In genomic region chr3:8492744-8493511, GRCh38 we compare ENCODE assay signal across 19 cellular contexts. TPM values are rescaled to one million over a fixed set of nuclear protein-coding genes. Genes with fewer than 3 reads are reported as not detected.
DNase-seq lines count a peak whose midpoint lies in the region; ATAC-seq, FAIRE-seq and TF ChIP-seq lines count a peak whose summit lies in the region.
"Had no signal": no experiment of that assay in that cellular context is flagged by ENCODE, and none has a peak within 500 bp of the region (broad histone marks: within the 10 kb centered on the region; RNA-seq: fewer than 3 reads in every experiment).

No MANE protein-coding gene starts in this region.

- H4K91ac ChIP-seq in mesenchymal stem cell (ENCODE audit: low read length) = no peak overlapping the region

- H3K9ac ChIP-seq in astrocyte (ENCODE audit: low read length) (peak overlapping the region; percentile 11), mesenchymal stem cell (ENCODE audit: low read length) (no peak overlapping the region)

- peak overlapping the region; percentile 55 for H3K4me2 ChIP-seq in astrocyte (ENCODE audit: low read length)
- H3K4me2 ChIP-seq in mesenchymal stem cell (ENCODE audit: low read length, poor library complexity, severe bottlenecking) = no peak overlapping the region

- H3K36me3 ChIP-seq in astrocyte (ENCODE audit: insufficient read depth, low read length) (no peaks in the 10 kb centered on the region), mesenchymal stem cell (ENCODE audit: control insufficient read depth in 1 of 2, insufficient read depth in 2 of 2, low read depth in 1 of 2, low read length in 2 of 2) (no peaks in the 10 kb centered on the region)

- H2AK5ac ChIP-seq in mesenchymal stem cell (ENCODE audit: low read length, severe bottlenecking) = peak overlapping the region; percentile 97

- no peak overlapping the region for H3K14ac ChIP-seq in mesenchymal stem cell (ENCODE audit: low read length in 2 of 2)

- peak; percentile 72 for FAIRE-seq in astrocyte (lab: Jason Lieb, UNC)
- FAIRE-seq: G401.6, TTC549 had no signal

- peak; percentile 19 for DNase-seq in COLO829 (ENCODE audit: low spot score)
- peak; percentile 66 for DNase-seq in M059J (ENCODE audit: low read depth)
- peak; percentile 69 for DNase-seq in astrocyte (ENCODE audit: low read depth)
- peak; percentile 47 for DNase-seq in mesenchymal stem cell
- DNase-seq in T1000 (lab: John Stamatoyannopoulos, UW) = no peak
- DNase-seq in stimulated activated effector memory CD8-positive, alpha-beta T cell treated with anti-CD3 and anti-CD28 coated beads, Interleukin-12 subunit alpha, Interleukin-12 subunit beta, amount 100 ng/mL, for 72 hours (ENCODE audit: low spot score in 2 of 2) = no peak
- DNase-seq: activated naive CD4-positive, alpha-beta T cell treated with anti-CD3 and anti-CD28 coated beads, Interleukin-2, amount 50 U/mL, for 16 hours; CD8-positive, alpha-beta memory T cell; cortex of kidney; naive thymus-derived CD4-positive, alpha-beta T cell; NCI-H2081 treated with DMSO at 0.1 percent for 48 hours; NCI-H510A treated with DMSO at 0.1 percent for 48 hours; posterior cingulate gyrus; stimulated activated naive CD4-positive, alpha-beta T cell had no signal

- H4K20me1 ChIP-seq in astrocyte (ENCODE audit: insufficient read depth, low read length) = no peaks in the 10 kb centered on the region

- H3K18ac ChIP-seq in mesenchymal stem cell (ENCODE audit: low read depth in 1 of 2, low read length in 2 of 2) = peak overlapping the region in 1 of 2 experiments; percentile 5

- peaks cover 43% of the 10 kb centered on the region for H3K4me1 ChIP-seq in astrocyte (ENCODE audit: insufficient read depth, low read length)
- peaks cover 29% of the 10 kb centered on the region for H3K4me1 ChIP-seq in mesenchymal stem cell (ENCODE audit: control insufficient read depth, insufficient read depth, low read depth, low read length)

- H3K4me3 Mint-ChIP-seq in astrocyte (ENCODE audit: unreplicated experiment) = no peak overlapping the region
- H3K4me3 Mint-ChIP-seq in stimulated activated effector memory CD8-positive, alpha-beta T cell treated with anti-CD3 and anti-CD28 coated beads, Interleukin-12 subunit alpha, Interleukin-12 subunit beta, amount 100 ng/mL, for 72 hours = no peak overlapping the region
- H3K4me3 Mint-ChIP-seq: CD8-positive, alpha-beta memory T cell; naive thymus-derived CD4-positive, alpha-beta T cell had no signal

- H3K4me3 ChIP-seq in astrocyte (ENCODE audit: insufficient read depth, low read depth, low read length) (no peak overlapping the region), mesenchymal stem cell (ENCODE audit: insufficient read depth in 1 of 2, low read depth in 1 of 2, low read length in 2 of 2) (no peak overlapping the region)

- H3K27ac ChIP-seq in astrocyte (ENCODE audit: low read depth, low read length) = peak overlapping the region; percentile 10
- peak overlapping the region; percentile 58 for H3K27ac ChIP-seq in mesenchymal stem cell (ENCODE audit: low read length, poor library complexity, severe bottlenecking)
- H3K27ac ChIP-seq: epithelial cell of prostate had no signal

- no peaks in the 10 kb centered on the region for H3K27me3 Mint-ChIP-seq in astrocyte (ENCODE audit: low read depth, unreplicated experiment)

- H2AFZ ChIP-seq in astrocyte (ENCODE audit: low read depth, low read length) = no peak overlapping the region
- no peak overlapping the region for H2AFZ ChIP-seq in mesenchymal stem cell (ENCODE audit: low read depth, low read length)

- peaks cover 65% of the 10 kb centered on the region for H3K4me1 Mint-ChIP-seq in astrocyte (ENCODE audit: low read depth, unreplicated experiment)
- H3K4me1 Mint-ChIP-seq in stimulated activated effector memory CD8-positive, alpha-beta T cell treated with anti-CD3 and anti-CD28 coated beads, Interleukin-12 subunit alpha, Interleukin-12 subunit beta, amount 100 ng/mL, for 72 hours = peaks cover 8% of the 10 kb centered on the region

- H3K23ac ChIP-seq in mesenchymal stem cell (ENCODE audit: low read length in 2 of 2) = no peak overlapping the region

- no peak for TF ChIP-seq CTCF in astrocyte (IDR thresholded peaks at IDR 0.05; ENCODE audit: insufficient read depth, low read depth, low read length)

- peaks cover 13% of the 10 kb centered on the region for H3K79me1 ChIP-seq in mesenchymal stem cell (replicated peaks; ENCODE audit: low read length, poor library complexity, severe bottlenecking)

- H2BK15ac ChIP-seq in mesenchymal stem cell (ENCODE audit: low read depth, poor library complexity, severe bottlenecking) = no peak overlapping the region

- no peak overlapping the region for H3K4ac ChIP-seq in mesenchymal stem cell (ENCODE audit: low read depth in 1 of 2, low read length in 2 of 2)

- H3K36me3 Mint-ChIP-seq in astrocyte (ENCODE audit: low read depth, unreplicated experiment) = no peaks in the 10 kb centered on the region
- no peaks in the 10 kb centered on the region for H3K36me3 Mint-ChIP-seq in stimulated activated effector memory CD8-positive, alpha-beta T cell treated with anti-CD3 and anti-CD28 coated beads, Interleukin-12 subunit alpha, Interleukin-12 subunit beta, amount 100 ng/mL, for 72 hours
- H3K36me3 Mint-ChIP-seq: CD8-positive, alpha-beta memory T cell; naive thymus-derived CD4-positive, alpha-beta T cell had no signal

- peaks cover 4% of the 10 kb centered on the region for H3K9me3 Mint-ChIP-seq in astrocyte (ENCODE audit: unreplicated experiment)
- no peaks in the 10 kb centered on the region for H3K9me3 Mint-ChIP-seq in stimulated activated effector memory CD8-positive, alpha-beta T cell treated with anti-CD3 and anti-CD28 coated beads, Interleukin-12 subunit alpha, Interleukin-12 subunit beta, amount 100 ng/mL, for 72 hours
- H3K9me3 Mint-ChIP-seq: CD8-positive, alpha-beta memory T cell had no signal

- H3K27me3 ChIP-seq in astrocyte (ENCODE audit: insufficient read depth, low read length) = no peaks in the 10 kb centered on the region
- no peaks in the 10 kb centered on the region for H3K27me3 ChIP-seq in mesenchymal stem cell (ENCODE audit: control insufficient read depth in 1 of 2, insufficient read depth in 1 of 2, low read length in 2 of 2)

- no peak overlapping the region for H4K8ac ChIP-seq in mesenchymal stem cell (ENCODE audit: low read length)

- H2BK12ac ChIP-seq in mesenchymal stem cell (ENCODE audit: low read length in 2 of 2) = peak overlapping the region in 1 of 2 experiments; percentile 59

- H3K79me2 ChIP-seq in astrocyte (ENCODE audit: insufficient read depth, low read length) = no peaks in the 10 kb centered on the region

- peak overlapping the region; percentile 5 for H2BK5ac ChIP-seq in mesenchymal stem cell (ENCODE audit: low read depth, low read length, poor library complexity, severe bottlenecking)

- H3K9me3 ChIP-seq in astrocyte (ENCODE audit: insufficient read depth, low read depth, low read length) = no peaks in the 10 kb centered on the region
- H3K9me3 ChIP-seq in mesenchymal stem cell (ENCODE audit: control insufficient read depth, low read length) = no peaks in the 10 kb centered on the region

- H2BK120ac ChIP-seq in mesenchymal stem cell (ENCODE audit: low read depth, low read length) = no peak overlapping the region

- ATAC-seq in GM21381 (IDR thresholded peaks at IDR 0.05; ENCODE audit: unreplicated experiment) (no peak), GM21515 (IDR thresholded peaks at IDR 0.05; ENCODE audit: unreplicated experiment) (no peak)
- ATAC-seq in stimulated activated effector memory CD8-positive, alpha-beta T cell treated with anti-CD3 and anti-CD28 coated beads, Interleukin-12 subunit alpha, Interleukin-12 subunit beta, amount 100 ng/mL, for 72 hours = no peak
- ATAC-seq: naive thymus-derived CD4-positive, alpha-beta T cell had no signal

- WGBS in mesenchymal stem cell = 55% methylated on average over 5 of the region's 7 CpGs

- peak overlapping the region; percentile 96 for H3K27ac Mint-ChIP-seq in astrocyte (ENCODE audit: unreplicated experiment)
- H3K27ac Mint-ChIP-seq in stimulated activated effector memory CD8-positive, alpha-beta T cell treated with anti-CD3 and anti-CD28 coated beads, Interleukin-12 subunit alpha, Interleukin-12 subunit beta, amount 100 ng/mL, for 72 hours = no peak overlapping the region
- H3K27ac Mint-ChIP-seq: CD8-positive, alpha-beta memory T cell; naive thymus-derived CD4-positive, alpha-beta T cell had no signal

RNA-seq across cellular contexts. Expression of gene LMCD1, which starts 8.7 kb away (rescaled TPM):
- total RNA-seq in M059J (2014; rRNA removed; shearing (Covaris generic)) = 10.0 and 18.1 TPM in 2 replicates
- total RNA-seq in astrocyte = 374 and 437 TPM in 2 replicates
- polyA plus RNA-seq in mesenchymal stem cell (2013, experiment 1 of 2) = 22.4 TPM
- polyA plus RNA-seq in mesenchymal stem cell (2013, experiment 2 of 2) = 23.5 TPM
- polyA plus RNA-seq: naive thymus-derived CD4-positive, alpha-beta T cell had no signal

Comparison
In these comparisons a context has a peak if more than half of its experiments do, and no peak if none do; other contexts are left out.
1. DNase-seq: peak in COLO829 (single experiment), M059J (single experiment), astrocyte (single experiment) and mesenchymal stem cell (single experiment); none in T1000 (single experiment) and stimulated activated effector memory CD8-positive, alpha-beta T cell treated with anti-CD3 and anti-CD28 coated beads, Interleukin-12 subunit alpha, Interleukin-12 subunit beta, amount 100 ng/mL, for 72 hours (0 of 2).
2. RNA of gene LMCD1, which starts 8.7 kb away (total RNA-seq): 374 to 437 TPM in astrocyte; 10.0 to 18.1 TPM in M059J; every median in the first group is over 10 times any median in the second.